In the genomic region with DNA sequence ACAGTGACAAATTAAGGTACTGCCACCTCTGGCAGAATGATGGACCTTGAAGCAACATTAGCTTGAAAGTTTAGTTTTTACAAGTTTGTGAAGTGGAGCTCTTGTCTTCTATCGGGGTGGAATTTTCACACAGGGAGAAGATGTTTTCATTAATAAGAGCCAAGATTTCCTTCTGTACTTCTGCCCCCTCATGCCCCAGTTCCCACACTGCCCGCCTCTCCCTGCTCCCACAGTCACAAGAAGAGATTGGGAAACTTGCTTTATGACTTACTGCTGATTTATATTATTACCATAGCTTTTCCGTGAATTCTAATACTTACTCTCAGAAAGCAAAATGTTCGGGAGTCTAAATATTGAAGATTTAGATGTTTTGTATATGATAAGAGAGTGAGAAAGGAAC, we compare ENCODE assay signal across 29 cellular contexts.
"Had no signal": no experiment of that assay in that cellular context is flagged by ENCODE, and none has a peak within 500 bp of the region (broad histone marks: within the 10 kb centered on the region; RNA-seq: fewer than 3 reads in every experiment).

No MANE protein-coding gene starts in this region.

- H3K27me3 ChIP-seq: stomach, suprapubic skin, testis, thyroid gland, tibial artery, tibial nerve, transverse colon, upper lobe of left lung, upper lobe of right lung, uterus, vagina had no signal

- H3K27ac Mint-ChIP-seq: stimulated activated effector memory CD8-positive, alpha-beta T cell treated with anti-CD3 and anti-CD28 coated beads, Interleukin-12 subunit alpha, Interleukin-12 subunit beta, amount 100 ng/mL, for 72 hours; stimulated activated memory B cell treated with anti-CD40 and anti-IgM and Interleukin-4, amounts not matched to agents 10 μg/mL and 1 μg/mL and 100 μg/mL, for 72 hours; stimulated activated naive B cell treated with anti-CD40 and anti-IgM and Interleukin-4, amounts not matched to agents 10 μg/mL and 1 μg/mL and 100 μg/mL, for 72 hours; stimulated activated naive CD8-positive, alpha-beta T cell treated with anti-CD3 and anti-CD28 coated beads, Interleukin-15, amount 100 ng/mL, for 72 hours; stimulated activated naive CD8-positive, alpha-beta T cell treated with anti-CD3 and anti-CD28 coated beads, Interleukin-15, Interleukin-2, amounts not matched to agents 100 ng/mL and 50 ng/mL, for 24 hours; type B pancreatic cell had no signal

- H3K4me3 Mint-ChIP-seq: stimulated activated effector memory CD8-positive, alpha-beta T cell treated with anti-CD3 and anti-CD28 coated beads, Interleukin-12 subunit alpha, Interleukin-12 subunit beta, amount 100 ng/mL, for 72 hours; stimulated activated memory B cell treated with anti-CD40 and anti-IgM and Interleukin-4, amounts not matched to agents 10 μg/mL and 1 μg/mL and 100 μg/mL, for 72 hours; stimulated activated naive B cell treated with anti-CD40 and anti-IgM and Interleukin-4, amounts not matched to agents 10 μg/mL and 1 μg/mL and 100 μg/mL, for 72 hours; stimulated activated naive CD8-positive, alpha-beta T cell treated with anti-CD3 and anti-CD28 coated beads, Interleukin-15, amount 100 ng/mL, for 72 hours; stimulated activated naive CD8-positive, alpha-beta T cell treated with anti-CD3 and anti-CD28 coated beads, Interleukin-15, Interleukin-2, amounts not matched to agents 100 ng/mL and 50 ng/mL, for 24 hours; type B pancreatic cell had no signal

- H3K9me3 ChIP-seq: stomach, suprapubic skin, testis, thoracic aorta, thyroid gland, tibial artery, tibial nerve, transverse colon, upper lobe of left lung, upper lobe of right lung, uterus, vagina had no signal

- H3K36me3 Mint-ChIP-seq: stimulated activated effector memory CD8-positive, alpha-beta T cell treated with anti-CD3 and anti-CD28 coated beads, Interleukin-12 subunit alpha, Interleukin-12 subunit beta, amount 100 ng/mL, for 72 hours; stimulated activated memory B cell treated with anti-CD40 and anti-IgM and Interleukin-4, amounts not matched to agents 10 μg/mL and 1 μg/mL and 100 μg/mL, for 72 hours; stimulated activated naive B cell treated with anti-CD40 and anti-IgM and Interleukin-4, amounts not matched to agents 10 μg/mL and 1 μg/mL and 100 μg/mL, for 72 hours; type B pancreatic cell had no signal

- H3K27me3 Mint-ChIP-seq: stimulated activated memory B cell treated with anti-CD40 and anti-IgM and Interleukin-4, amounts not matched to agents 10 μg/mL and 1 μg/mL and 100 μg/mL, for 72 hours; stimulated activated naive B cell treated with anti-CD40 and anti-IgM and Interleukin-4, amounts not matched to agents 10 μg/mL and 1 μg/mL and 100 μg/mL, for 72 hours; stimulated activated naive CD8-positive, alpha-beta T cell treated with anti-CD3 and anti-CD28 coated beads, Interleukin-15, amount 100 ng/mL, for 72 hours; stimulated activated naive CD8-positive, alpha-beta T cell treated with anti-CD3 and anti-CD28 coated beads, Interleukin-15, Interleukin-2, amounts not matched to agents 100 ng/mL and 50 ng/mL, for 24 hours; type B pancreatic cell had no signal

- FAIRE-seq: urothelium cell line had no signal

- H3K9me3 Mint-ChIP-seq: stimulated activated memory B cell treated with anti-CD40 and anti-IgM and Interleukin-4, amounts not matched to agents 10 μg/mL and 1 μg/mL and 100 μg/mL, for 72 hours; stimulated activated naive B cell treated with anti-CD40 and anti-IgM and Interleukin-4, amounts not matched to agents 10 μg/mL and 1 μg/mL and 100 μg/mL, for 72 hours; stimulated activated naive CD8-positive, alpha-beta T cell treated with anti-CD3 and anti-CD28 coated beads, Interleukin-15, amount 100 ng/mL, for 72 hours; stimulated activated naive CD8-positive, alpha-beta T cell treated with anti-CD3 and anti-CD28 coated beads, Interleukin-15, Interleukin-2, amounts not matched to agents 100 ng/mL and 50 ng/mL, for 24 hours; type B pancreatic cell had no signal

- H3K4me3 ChIP-seq: stomach, suprapubic skin, testis, thoracic aorta, thyroid gland, tibial artery, tibial nerve, transverse colon, upper lobe of left lung, upper lobe of right lung, uterus, vagina had no signal

- H3K4me1 ChIP-seq: stomach, suprapubic skin, testis, thyroid gland, tibial artery, tibial nerve, transverse colon, upper lobe of left lung, upper lobe of right lung, uterus, vagina had no signal

- H3K36me3 ChIP-seq: stomach, suprapubic skin, thoracic aorta, thyroid gland, tibial artery, tibial nerve, transverse colon, upper lobe of left lung, upper lobe of right lung, uterus, vagina had no signal

- H3K4me1 Mint-ChIP-seq: stimulated activated effector memory CD8-positive, alpha-beta T cell treated with anti-CD3 and anti-CD28 coated beads, Interleukin-12 subunit alpha, Interleukin-12 subunit beta, amount 100 ng/mL, for 72 hours; stimulated activated memory B cell treated with anti-CD40 and anti-IgM and Interleukin-4, amounts not matched to agents 10 μg/mL and 1 μg/mL and 100 μg/mL, for 72 hours; stimulated activated naive B cell treated with anti-CD40 and anti-IgM and Interleukin-4, amounts not matched to agents 10 μg/mL and 1 μg/mL and 100 μg/mL, for 72 hours; stimulated activated naive CD8-positive, alpha-beta T cell treated with anti-CD3 and anti-CD28 coated beads, Interleukin-15, amount 100 ng/mL, for 72 hours had no signal

- ATAC-seq: stimulated activated effector memory CD8-positive, alpha-beta T cell treated with anti-CD3 and anti-CD28 coated beads, Interleukin-12 subunit alpha, Interleukin-12 subunit beta, amount 100 ng/mL, for 72 hours; stimulated activated memory B cell treated with anti-CD40 and anti-IgM and Interleukin-4, amounts not matched to agents 10 μg/mL and 1 μg/mL and 100 μg/mL, for 72 hours; stimulated activated naive B cell treated with anti-CD40 and anti-IgM and Interleukin-4, amounts not matched to agents 10 μg/mL and 1 μg/mL and 100 μg/mL, for 72 hours; stimulated activated naive CD8-positive, alpha-beta T cell treated with anti-CD3 and anti-CD28 coated beads, Interleukin-15, amount 100 ng/mL, for 72 hours; stimulated activated naive CD8-positive, alpha-beta T cell treated with anti-CD3 and anti-CD28 coated beads, Interleukin-15, Interleukin-2, amounts not matched to agents 100 U/mL and 50 U/mL, for 24 hours; upper lobe of right lung had no signal

- DNase-seq: stimulated activated CD4-positive, alpha-beta T cell treated with anti-CD3 and anti-CD28 coated beads, Interleukin-2, amount 100 ng/mL, for 48 hours; stimulated activated CD4-positive, alpha-beta T cell treated with anti-CD3 and anti-CD28 coated beads, Interleukin-4, amount 100 ng/mL, for 1 hour; stimulated activated CD4-positive, alpha-beta T cell treated with anti-CD3 and anti-CD28 coated beads, Interleukin-4, amount 100 ng/mL, for 24 hours; stimulated activated CD4-positive, alpha-beta T cell treated with anti-CD3 and anti-CD28 coated beads, Interleukin-4, amount 100 ng/mL, for 4 hours; stimulated activated CD8-positive, alpha-beta memory T cell treated with anti-CD3 and anti-CD28 coated beads, Interleukin-4, amount 100 ng/mL, for 48 hours; stimulated activated naive B cell treated with anti-CD40 and anti-IgM and Interleukin-4, amounts not matched to agents 10 μg/mL and 1 μg/mL and 100 μg/mL, for 72 hours; stimulated activated naive CD4-positive, alpha-beta T cell; stimulated activated naive CD4-positive, alpha-beta T cell treated with Interleukin-2 at 50 U/mL for 16 hours; stimulated activated naive CD8-positive, alpha-beta T cell treated with anti-CD3 and anti-CD28 coated beads, Interleukin-15, amount 100 ng/mL, for 72 hours; stimulated activated naive CD8-positive, alpha-beta T cell treated with anti-CD3 and anti-CD28 coated beads, Interleukin-15, Interleukin-2, amounts not matched to agents 100 U/mL and 50 U/mL, for 24 hours; stomach; substantia nigra; testis; thyroid gland; tibial artery; transverse colon; trophoblast cell; upper lobe of left lung; upper lobe of right lung; uterus had no signal

- H3K27ac ChIP-seq: stomach, suprapubic skin, testis, thoracic aorta, thyroid gland, tibial artery, tibial nerve, transverse colon, upper lobe of left lung, upper lobe of right lung, uterus, vagina had no signal
